8 cellular contexts compared by ENCODE assay signal in genomic region chr6:27312950-27313271, GRCh38. TPM values are rescaled to one million over a fixed set of nuclear protein-coding genes. Genes with fewer than 3 reads are reported as not detected.
DNase-seq lines count a peak whose midpoint lies in the region; ATAC-seq and TF ChIP-seq lines count a peak whose summit lies in the region.
"Had no signal": no experiment of that assay in that cellular context is flagged by ENCODE, and none has a peak within 500 bp of the region (broad histone marks: within the 10 kb centered on the region; RNA-seq: fewer than 3 reads in every experiment).

No MANE protein-coding gene starts in this region.

- H3K79me2 ChIP-seq in KMS-11 (ENCODE audit: insufficient read depth, low read depth), result no peaks in the 10 kb centered on the region

- intact Hi-C loops in psoas muscle (cut with DNase I), result no loop called here

- no peak overlapping the region for H3K27ac ChIP-seq in KMS-11
- H3K27ac ChIP-seq in ectodermal cell (ENCODE audit: insufficient read depth, low read depth, low read length, poor library complexity, severe bottlenecking), result no peak overlapping the region
- no peak overlapping the region for H3K27ac ChIP-seq in psoas muscle
- no peak overlapping the region for H3K27ac ChIP-seq in substantia nigra (ENCODE audit: low read depth, low read length, poor library complexity, severe bottlenecking)

- ATAC-seq in GM19438 (IDR thresholded peaks at IDR 0.05; ENCODE audit: low read depth, unreplicated experiment) (peak; percentile 42), psoas muscle (no peak)

- H3K36me3 ChIP-seq in KMS-11 (ENCODE audit: insufficient read depth) (no peaks in the 10 kb centered on the region), ectodermal cell (ENCODE audit: control insufficient read depth, insufficient read depth, low read length) (no peaks in the 10 kb centered on the region), psoas muscle (ENCODE audit: insufficient read depth in 1 of 2, low read depth in 1 of 2) (no peaks in the 10 kb centered on the region)

- no peaks in the 10 kb centered on the region for H3K9me3 ChIP-seq in ectodermal cell (ENCODE audit: control insufficient read depth, low read length)
- H3K9me3 ChIP-seq in psoas muscle, result no peaks in the 10 kb centered on the region

- H3K4me3 ChIP-seq in KMS-11 (IDR thresholded peaks at IDR 0.05; ENCODE audit: insufficient read depth, low read depth, low read length) (no peak overlapping the region), ectodermal cell (ENCODE audit: insufficient read depth, low read depth, low read length) (peak overlapping the region; percentile 53), psoas muscle (peak overlapping the region; percentile 60)

- H2AFZ ChIP-seq in KMS-11 (ENCODE audit: low read depth), result peak overlapping the region; percentile 49; the same call in 1 of the 2 replicates

- no peak overlapping the region for H3K9ac ChIP-seq in KMS-11

- 7 to 8% methylated on average over 5 of the region's 8 CpGs for WGBS in ectodermal cell, 2 experiments
- 18 to 23% (median 21%) methylated on average over 8 of the region's 8 CpGs for WGBS in psoas muscle, 3 donors

- H3K27me3 ChIP-seq in KMS-11 (ENCODE audit: insufficient read depth, low read depth), result no peaks in the 10 kb centered on the region; the same call in 1 of the 2 replicates
- H3K27me3 ChIP-seq in ectodermal cell (ENCODE audit: control insufficient read depth, insufficient read depth, low read length, poor library complexity, severe bottlenecking), result peaks cover 62% of the 10 kb centered on the region
- H3K27me3 ChIP-seq in psoas muscle (ENCODE audit: insufficient read depth in 3 of 3, low read length in 2 of 3), result peaks cover 3 to 62% (median 21%) of the 10 kb centered on the region in 3 donors

- no peak for DNase-seq in psoas muscle
- DNase-seq in substantia nigra (lab: John Stamatoyannopoulos, UW), result no peak
- DNase-seq in NCI-H524 (lab: John Stamatoyannopoulos, UW), result no peak
- no peak for DNase-seq in NCI-H2196 (lab: John Stamatoyannopoulos, UW; ENCODE audit: unreplicated experiment)

- H3K4me2 ChIP-seq in KMS-11, result peak overlapping the region; percentile 13; the same call in 1 of the 2 replicates

- H3K4me1 ChIP-seq in KMS-11 (ENCODE audit: low read depth, poor library complexity, severe bottlenecking) (no peaks in the 10 kb centered on the region), ectodermal cell (ENCODE audit: control insufficient read depth, insufficient read depth, low read length) (no peaks in the 10 kb centered on the region), psoas muscle (peaks cover 6% of the 10 kb centered on the region)

- no peaks in the 10 kb centered on the region for H4K20me1 ChIP-seq in KMS-11 (ENCODE audit: insufficient read depth)

- TF ChIP-seq CTCF in KMS-11 (conservative IDR thresholded peaks at IDR 0.05; ENCODE audit: low read depth, low read length) (no peak; the same call in 1 of the 2 replicates), psoas muscle (IDR thresholded peaks at IDR 0.05) (no peak)

RNA-seq across cellular contexts. Expression of gene POM121L2, which starts 0.8 kb away (rescaled TPM):
- not detected for polyA plus RNA-seq in ectodermal cell (2013, experiment 1 of 4)
- not detected for polyA plus RNA-seq in ectodermal cell (2013, experiment 2 of 4)
- not detected for polyA plus RNA-seq in ectodermal cell (2013, experiment 3 of 4)
- polyA plus RNA-seq in ectodermal cell (2013, experiment 4 of 4), result not detected
- total RNA-seq in psoas muscle, result not detected
- polyA plus RNA-seq in psoas muscle, result under 1 TPM in 1 of 3 donors, not detected in 2; 0.08 TPM
- total RNA-seq: dermis microvascular lymphatic vessel endothelial cell had no signal
